In the genomic region with DNA sequence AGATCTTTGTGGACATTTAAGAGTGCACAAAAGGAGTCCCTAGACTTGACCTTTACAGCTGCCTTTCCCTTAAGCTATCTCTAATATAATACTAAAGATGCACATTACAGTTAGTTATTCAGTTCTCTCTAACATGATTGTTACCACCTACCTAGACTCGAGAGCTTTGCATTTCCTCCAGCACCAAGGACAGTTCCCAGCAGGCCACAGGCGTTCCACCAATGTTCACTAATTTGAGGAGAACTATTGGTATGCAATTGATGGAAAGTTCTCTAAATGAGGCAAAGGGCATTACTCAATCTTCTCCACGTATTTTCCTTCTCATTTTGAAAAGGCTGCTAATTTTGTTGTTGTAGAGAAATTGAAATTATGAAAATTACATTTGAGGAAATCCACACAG, we compare ENCODE assay signal across 1 cellular context.
A peak's percentile ranks its signal among the peaks of the same experiment; 100 is the strongest.
TF ChIP-seq lines count a peak whose summit lies in the region.

No MANE protein-coding gene starts in this region.

TF ChIP-seq in HepG2, 621 proteins besides CTCF, POLR2A, EP300 and RAD21 (continued from another document):
- TF ChIP-seq, protein P1, sequence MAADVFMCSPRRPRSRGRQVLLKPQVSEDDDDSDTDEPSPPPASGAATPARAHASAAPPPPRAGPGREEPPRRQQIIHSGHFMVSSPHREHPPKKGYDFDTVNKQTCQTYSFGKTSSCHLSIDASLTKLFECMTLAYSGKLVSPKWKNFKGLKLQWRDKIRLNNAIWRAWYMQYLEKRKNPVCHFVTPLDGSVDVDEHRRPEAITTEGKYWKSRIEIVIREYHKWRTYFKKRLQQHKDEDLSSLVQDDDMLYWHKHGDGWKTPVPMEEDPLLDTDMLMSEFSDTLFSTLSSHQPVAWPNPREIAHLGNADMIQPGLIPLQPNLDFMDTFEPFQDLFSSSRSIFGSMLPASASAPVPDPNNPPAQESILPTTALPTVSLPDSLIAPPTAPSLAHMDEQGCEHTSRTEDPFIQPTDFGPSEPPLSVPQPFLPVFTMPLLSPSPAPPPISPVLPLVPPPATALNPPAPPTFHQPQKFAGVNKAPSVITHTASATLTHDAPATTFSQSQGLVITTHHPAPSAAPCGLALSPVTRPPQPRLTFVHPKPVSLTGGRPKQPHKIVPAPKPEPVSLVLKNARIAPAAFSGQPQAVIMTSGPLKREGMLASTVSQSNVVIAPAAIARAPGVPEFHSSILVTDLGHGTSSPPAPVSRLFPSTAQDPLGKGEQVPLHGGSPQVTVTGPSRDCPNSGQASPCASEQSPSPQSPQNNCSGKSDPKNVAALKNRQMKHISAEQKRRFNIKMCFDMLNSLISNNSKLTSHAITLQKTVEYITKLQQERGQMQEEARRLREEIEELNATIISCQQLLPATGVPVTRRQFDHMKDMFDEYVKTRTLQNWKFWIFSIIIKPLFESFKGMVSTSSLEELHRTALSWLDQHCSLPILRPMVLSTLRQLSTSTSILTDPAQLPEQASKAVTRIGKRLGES (CRISPR knock-in tag; IDR thresholded peaks at IDR 0.05; ENCODE audit: borderline replicate concordance) = no peak
- TF ChIP-seq, protein P2, sequence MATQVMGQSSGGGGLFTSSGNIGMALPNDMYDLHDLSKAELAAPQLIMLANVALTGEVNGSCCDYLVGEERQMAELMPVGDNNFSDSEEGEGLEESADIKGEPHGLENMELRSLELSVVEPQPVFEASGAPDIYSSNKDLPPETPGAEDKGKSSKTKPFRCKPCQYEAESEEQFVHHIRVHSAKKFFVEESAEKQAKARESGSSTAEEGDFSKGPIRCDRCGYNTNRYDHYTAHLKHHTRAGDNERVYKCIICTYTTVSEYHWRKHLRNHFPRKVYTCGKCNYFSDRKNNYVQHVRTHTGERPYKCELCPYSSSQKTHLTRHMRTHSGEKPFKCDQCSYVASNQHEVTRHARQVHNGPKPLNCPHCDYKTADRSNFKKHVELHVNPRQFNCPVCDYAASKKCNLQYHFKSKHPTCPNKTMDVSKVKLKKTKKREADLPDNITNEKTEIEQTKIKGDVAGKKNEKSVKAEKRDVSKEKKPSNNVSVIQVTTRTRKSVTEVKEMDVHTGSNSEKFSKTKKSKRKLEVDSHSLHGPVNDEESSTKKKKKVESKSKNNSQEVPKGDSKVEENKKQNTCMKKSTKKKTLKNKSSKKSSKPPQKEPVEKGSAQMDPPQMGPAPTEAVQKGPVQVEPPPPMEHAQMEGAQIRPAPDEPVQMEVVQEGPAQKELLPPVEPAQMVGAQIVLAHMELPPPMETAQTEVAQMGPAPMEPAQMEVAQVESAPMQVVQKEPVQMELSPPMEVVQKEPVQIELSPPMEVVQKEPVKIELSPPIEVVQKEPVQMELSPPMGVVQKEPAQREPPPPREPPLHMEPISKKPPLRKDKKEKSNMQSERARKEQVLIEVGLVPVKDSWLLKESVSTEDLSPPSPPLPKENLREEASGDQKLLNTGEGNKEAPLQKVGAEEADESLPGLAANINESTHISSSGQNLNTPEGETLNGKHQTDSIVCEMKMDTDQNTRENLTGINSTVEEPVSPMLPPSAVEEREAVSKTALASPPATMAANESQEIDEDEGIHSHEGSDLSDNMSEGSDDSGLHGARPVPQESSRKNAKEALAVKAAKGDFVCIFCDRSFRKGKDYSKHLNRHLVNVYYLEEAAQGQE (IDR thresholded peaks at IDR 0.05; ENCODE audit: borderline replicate concordance in 1 of 2, low read depth in 1 of 2, low read length in 2 of 2) = peak; percentile 74 to 98
- TF ChIP-seq WIZ (CRISPR knock-in tag; IDR thresholded peaks at IDR 0.05) (peak; percentile 92; the same call in 1 of the 2 replicates), TGIF2 (CRISPR knock-in tag; IDR thresholded peaks at IDR 0.05) (0 out of 2 replicates have a peak, but pooled peaks have one; percentile 25), NFE2 (CRISPR knock-in tag; IDR thresholded peaks at IDR 0.05) (no peak), ZNF446 (CRISPR knock-in tag; IDR thresholded peaks at IDR 0.05) (no peak), DR1 (CRISPR knock-in tag; IDR thresholded peaks at IDR 0.05) (no peak), MIER2 (CRISPR knock-in tag; IDR thresholded peaks at IDR 0.05) (peak; percentile 97), KLF6 (CRISPR knock-in tag; IDR thresholded peaks at IDR 0.05) (0 out of 2 replicates have a peak, but pooled peaks have one; percentile 65), EHMT2 (IDR thresholded peaks at IDR 0.05; ENCODE audit: borderline replicate concordance, low read depth, low read length) (peak; percentile 87; the same call in 1 of the 2 replicates), RORA (CRISPR knock-in tag; IDR thresholded peaks at IDR 0.05) (no peak), ZSCAN9 (CRISPR knock-in tag; IDR thresholded peaks at IDR 0.05; ENCODE audit: borderline replicate concordance) (0 out of 2 replicates have a peak, but pooled peaks have one; percentile 31)
- TF ChIP-seq, protein P3, sequence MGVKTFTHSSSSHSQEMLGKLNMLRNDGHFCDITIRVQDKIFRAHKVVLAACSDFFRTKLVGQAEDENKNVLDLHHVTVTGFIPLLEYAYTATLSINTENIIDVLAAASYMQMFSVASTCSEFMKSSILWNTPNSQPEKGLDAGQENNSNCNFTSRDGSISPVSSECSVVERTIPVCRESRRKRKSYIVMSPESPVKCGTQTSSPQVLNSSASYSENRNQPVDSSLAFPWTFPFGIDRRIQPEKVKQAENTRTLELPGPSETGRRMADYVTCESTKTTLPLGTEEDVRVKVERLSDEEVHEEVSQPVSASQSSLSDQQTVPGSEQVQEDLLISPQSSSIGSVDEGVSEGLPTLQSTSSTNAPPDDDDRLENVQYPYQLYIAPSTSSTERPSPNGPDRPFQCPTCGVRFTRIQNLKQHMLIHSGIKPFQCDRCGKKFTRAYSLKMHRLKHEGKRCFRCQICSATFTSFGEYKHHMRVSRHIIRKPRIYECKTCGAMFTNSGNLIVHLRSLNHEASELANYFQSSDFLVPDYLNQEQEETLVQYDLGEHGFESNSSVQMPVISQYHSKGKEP (CRISPR knock-in tag; IDR thresholded peaks at IDR 0.05) = peak; percentile 55; the same call in 1 of the 2 replicates
- TF ChIP-seq, protein P4, sequence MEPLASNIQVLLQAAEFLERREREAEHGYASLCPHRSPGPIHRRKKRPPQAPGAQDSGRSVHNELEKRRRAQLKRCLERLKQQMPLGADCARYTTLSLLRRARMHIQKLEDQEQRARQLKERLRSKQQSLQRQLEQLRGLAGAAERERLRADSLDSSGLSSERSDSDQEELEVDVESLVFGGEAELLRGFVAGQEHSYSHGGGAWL (CRISPR knock-in tag; IDR thresholded peaks at IDR 0.05) = no peak
- TF ChIP-seq, protein P5, sequence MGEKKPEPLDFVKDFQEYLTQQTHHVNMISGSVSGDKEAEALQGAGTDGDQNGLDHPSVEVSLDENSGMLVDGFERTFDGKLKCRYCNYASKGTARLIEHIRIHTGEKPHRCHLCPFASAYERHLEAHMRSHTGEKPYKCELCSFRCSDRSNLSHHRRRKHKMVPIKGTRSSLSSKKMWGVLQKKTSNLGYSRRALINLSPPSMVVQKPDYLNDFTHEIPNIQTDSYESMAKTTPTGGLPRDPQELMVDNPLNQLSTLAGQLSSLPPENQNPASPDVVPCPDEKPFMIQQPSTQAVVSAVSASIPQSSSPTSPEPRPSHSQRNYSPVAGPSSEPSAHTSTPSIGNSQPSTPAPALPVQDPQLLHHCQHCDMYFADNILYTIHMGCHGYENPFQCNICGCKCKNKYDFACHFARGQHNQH (CRISPR knock-in tag; IDR thresholded peaks at IDR 0.05) = no peak
